In genomic region chr10:11573497-11573896, GRCh38 we compare ENCODE assay signal across 8 cellular contexts. TPM values are rescaled to one million over a fixed set of nuclear protein-coding genes. Genes with fewer than 3 reads are reported as not detected.
DNase-seq lines count a peak whose midpoint lies in the region; ATAC-seq and TF ChIP-seq lines count a peak whose summit lies in the region.

No MANE protein-coding gene starts in this region.

- ATAC-seq in GM21360 (IDR thresholded peaks at IDR 0.05; ENCODE audit: unreplicated experiment) = peak; percentile 63
- no peak for ATAC-seq in gastroesophageal sphincter
- no peak for ATAC-seq in HG03460 (IDR thresholded peaks at IDR 0.05; ENCODE audit: unreplicated experiment)

- H3K9me3 ChIP-seq in gastroesophageal sphincter = no peaks in the 10 kb centered on the region

- DNase-seq in AG09309 (ENCODE audit: low read depth) (peak; percentile 38), fibroblast of pulmonary artery (ENCODE audit: low read depth) (peak; percentile 67), AG08396 (ENCODE audit: low spot score) (no peak), COLO668 (lab: John Stamatoyannopoulos, UW; ENCODE audit: unreplicated experiment) (no peak)

- H3K27ac ChIP-seq in gastroesophageal sphincter = no peak overlapping the region

- H3K4me3 Mint-ChIP-seq in IgD-negative memory B cell = peak overlapping the region; percentile 11 to 81 (median 66)

- no peak for TF ChIP-seq EP300 in gastroesophageal sphincter (IDR thresholded peaks at IDR 0.05)

- H3K36me3 Mint-ChIP-seq in IgD-negative memory B cell = peaks cover 4% of the 10 kb centered on the region

- peaks cover 0 to 25% (median 5%) of the 10 kb centered on the region in 3 donors for H3K4me1 ChIP-seq in gastroesophageal sphincter

- H3K4me1 Mint-ChIP-seq in IgD-negative memory B cell = peaks cover 62 to 70% (median 65%) of the 10 kb centered on the region in 3 donors

- TF ChIP-seq CTCF in AG09309 (IDR thresholded peaks at IDR 0.05; ENCODE audit: control insufficient read depth, insufficient read depth, low read depth, low read length, missing control alignments) = no peak
- TF ChIP-seq CTCF in fibroblast of pulmonary artery (IDR thresholded peaks at IDR 0.05; ENCODE audit: low read length, missing control alignments) = no peak
- no peak for TF ChIP-seq CTCF in gastroesophageal sphincter (IDR thresholded peaks at IDR 0.05)

- H3K36me3 ChIP-seq in gastroesophageal sphincter = no peaks in the 10 kb centered on the region

- TF ChIP-seq POLR2A in gastroesophageal sphincter (IDR thresholded peaks at IDR 0.05) = no peak

- H3K27me3 Mint-ChIP-seq in IgD-negative memory B cell = no peaks in the 10 kb centered on the region

- WGBS in gastroesophageal sphincter (ENCODE audit: low coverage in 1 of 2), 2 donors = 35 to 43% methylated on average over 3 of the region's 3 CpGs

- H3K4me3 ChIP-seq in AG09309 (ENCODE audit: control insufficient read depth, low read depth, low read length) (no peak overlapping the region), fibroblast of pulmonary artery (replicated peaks; ENCODE audit: low read depth, low read length) (no peak overlapping the region), gastroesophageal sphincter (no peak overlapping the region)

- no peaks in the 10 kb centered on the region for H3K9me3 Mint-ChIP-seq in IgD-negative memory B cell

- H3K27me3 ChIP-seq in gastroesophageal sphincter = no peaks in the 10 kb centered on the region

- H3K27ac Mint-ChIP-seq in IgD-negative memory B cell = peak overlapping the region; percentile 60 to 91 (median 64)

RNA-seq across cellular contexts. Expression of gene USP6NL, which starts 38.0 kb away (rescaled TPM):
- 39.3 TPM for polyA plus RNA-seq in IgD-negative memory B cell
- 10 to 100 TPM in 3 of 4 donors, 1 to 10 TPM in 1; 9.0 to 14.7 (median 12.5) TPM for total RNA-seq in gastroesophageal sphincter

Comparison
In these comparisons a context has a peak if more than half of its experiments do, and no peak if none do; other contexts are left out.
1. DNase-seq: peak in AG09309 (single experiment) and fibroblast of pulmonary artery (single experiment); none in AG08396 (single experiment) and COLO668 (single experiment).